ENCODE assay signal across 1 cellular context in genomic region chr13:48201044-48201443, GRCh38.
TF ChIP-seq lines count a peak whose summit lies in the region.

No MANE protein-coding gene starts in this region.

TF ChIP-seq in HepG2, 621 proteins besides CTCF, POLR2A, EP300 and RAD21 (continued from another document and continues in another):
- TF ChIP-seq HMGXB3 (CRISPR knock-in tag; IDR thresholded peaks at IDR 0.05; ENCODE audit: borderline replicate concordance) (0 out of 2 replicates have a peak, but pooled peaks have one; percentile 38), TGIF2 (CRISPR knock-in tag; IDR thresholded peaks at IDR 0.05) (0 out of 2 replicates have a peak, but pooled peaks have one; percentile 35), SALL1 (CRISPR knock-in tag; IDR thresholded peaks at IDR 0.05) (peak; percentile 96), EED (CRISPR knock-in tag; IDR thresholded peaks at IDR 0.05) (0 out of 2 replicates have a peak, but pooled peaks have one; percentile 63), HOXA3 (CRISPR knock-in tag; IDR thresholded peaks at IDR 0.05) (peak; percentile 76), RCOR2 (CRISPR knock-in tag; IDR thresholded peaks at IDR 0.05) (peak; percentile 60; the same call in 1 of the 2 replicates), THYN1 (CRISPR knock-in tag; IDR thresholded peaks at IDR 0.05; ENCODE audit: borderline replicate concordance, low read depth) (no peak), ZNF891 (CRISPR knock-in tag; IDR thresholded peaks at IDR 0.05) (peak; percentile 40; the same call in 1 of the 2 replicates), ATAD3A (CRISPR knock-in tag; IDR thresholded peaks at IDR 0.05) (no peak), TFE3 (CRISPR knock-in tag; IDR thresholded peaks at IDR 0.05) (no peak), ZNF331 (CRISPR knock-in tag; IDR thresholded peaks at IDR 0.05) (peak; percentile 62), MEF2D (CRISPR knock-in tag; IDR thresholded peaks at IDR 0.05) (0 out of 2 replicates have a peak, but pooled peaks have one; percentile 29), ZNF776 (CRISPR knock-in tag; IDR thresholded peaks at IDR 0.05) (0 out of 2 replicates have a peak, but pooled peaks have one; percentile 21), GATA4 (IDR thresholded peaks at IDR 0.05; ENCODE audit: borderline replicate concordance, low read depth) (peak; percentile 47; the same call in 1 of the 2 replicates), MTERF4 (CRISPR knock-in tag; IDR thresholded peaks at IDR 0.05) (peak; percentile 88; the same call in 1 of the 2 replicates), ZNF724P (CRISPR knock-in tag; IDR thresholded peaks at IDR 0.05; ENCODE audit: borderline replicate concordance) (0 out of 2 replicates have a peak, but pooled peaks have one; percentile 43), ZNF292 (CRISPR knock-in tag; IDR thresholded peaks at IDR 0.05; ENCODE audit: borderline replicate concordance, low read depth) (peak; percentile 99), EZH2 (conservative IDR thresholded peaks at IDR 0.05; ENCODE audit: low read depth, low read length) (no peak), NR2F2 (IDR thresholded peaks at IDR 0.05; ENCODE audit: borderline replicate concordance, low read depth) (peak; percentile 33; the same call in 1 of the 2 replicates), GTF3A (CRISPR knock-in tag; conservative IDR thresholded peaks at IDR 0.05) (no peak), KAT7 (CRISPR knock-in tag; IDR thresholded peaks at IDR 0.05; ENCODE audit: borderline replicate concordance) (peak; percentile 83; the same call in 1 of the 2 replicates), LCORL (IDR thresholded peaks at IDR 0.05) (no peak), LCORL (CRISPR knock-in tag; IDR thresholded peaks at IDR 0.05) (peak; percentile 69; the same call in 1 of the 2 replicates), IRF1 (CRISPR knock-in tag; IDR thresholded peaks at IDR 0.05; ENCODE audit: low read depth) (no peak), CENPT (CRISPR knock-in tag; IDR thresholded peaks at IDR 0.05; ENCODE audit: low read depth) (no peak), ZNF574 (CRISPR knock-in tag; IDR thresholded peaks at IDR 0.05) (peak; percentile 97), MAX (IDR thresholded peaks at IDR 0.05) (peak; percentile 62), U2AF2 (IDR thresholded peaks at IDR 0.05; ENCODE audit: low read depth, low read length) (no peak), KMT2B (CRISPR knock-in tag; IDR thresholded peaks at IDR 0.05) (0 out of 2 replicates have a peak, but pooled peaks have one; percentile 39), THAP9 (CRISPR knock-in tag; IDR thresholded peaks at IDR 0.05; ENCODE audit: borderline replicate concordance) (peak; percentile 68; the same call in 1 of the 2 replicates), TCF7 (IDR thresholded peaks at IDR 0.05; ENCODE audit: low read depth) (peak; percentile 44), ZNF773 (CRISPR knock-in tag; IDR thresholded peaks at IDR 0.05; ENCODE audit: borderline replicate concordance) (no peak), ZNF609 (CRISPR knock-in tag; IDR thresholded peaks at IDR 0.05; ENCODE audit: borderline replicate concordance) (peak; percentile 74; the same call in 1 of the 2 replicates), PBX3 (CRISPR knock-in tag; IDR thresholded peaks at IDR 0.05; ENCODE audit: borderline replicate concordance) (no peak), BCL3 (CRISPR knock-in tag; IDR thresholded peaks at IDR 0.05) (no peak), SOX13 (IDR thresholded peaks at IDR 0.05) (no peak), SOX13 (CRISPR knock-in tag; conservative IDR thresholded peaks at IDR 0.05 in 1 of 2, IDR thresholded peaks at IDR 0.05 in 1 of 2) (peak in 1 of 2 experiments; percentile 65; a peak in 2 of 4 replicates)
